Comparison of ENCODE assay signal across 1 cellular context in genomic region chr17:44561237-44561623, GRCh38.
TF ChIP-seq lines count a peak whose summit lies in the region.

No MANE protein-coding gene starts in this region.

TF ChIP-seq in HepG2, 621 proteins besides CTCF, POLR2A, EP300 and RAD21:
- no peak for TF ChIP-seq ZBTB14 (CRISPR knock-in tag; IDR thresholded peaks at IDR 0.05)
- TF ChIP-seq ADNP (CRISPR knock-in tag; IDR thresholded peaks at IDR 0.05), result no peak
- no peak for TF ChIP-seq ZNF142 (CRISPR knock-in tag; IDR thresholded peaks at IDR 0.05)
- no peak for TF ChIP-seq ZNF460 (CRISPR knock-in tag; IDR thresholded peaks at IDR 0.05; ENCODE audit: borderline replicate concordance)
- TF ChIP-seq ZNF329 (CRISPR knock-in tag; IDR thresholded peaks at IDR 0.05; ENCODE audit: low read depth), result no peak
- TF ChIP-seq NFE2 (CRISPR knock-in tag; IDR thresholded peaks at IDR 0.05), result no peak
- TF ChIP-seq, protein P1, sequence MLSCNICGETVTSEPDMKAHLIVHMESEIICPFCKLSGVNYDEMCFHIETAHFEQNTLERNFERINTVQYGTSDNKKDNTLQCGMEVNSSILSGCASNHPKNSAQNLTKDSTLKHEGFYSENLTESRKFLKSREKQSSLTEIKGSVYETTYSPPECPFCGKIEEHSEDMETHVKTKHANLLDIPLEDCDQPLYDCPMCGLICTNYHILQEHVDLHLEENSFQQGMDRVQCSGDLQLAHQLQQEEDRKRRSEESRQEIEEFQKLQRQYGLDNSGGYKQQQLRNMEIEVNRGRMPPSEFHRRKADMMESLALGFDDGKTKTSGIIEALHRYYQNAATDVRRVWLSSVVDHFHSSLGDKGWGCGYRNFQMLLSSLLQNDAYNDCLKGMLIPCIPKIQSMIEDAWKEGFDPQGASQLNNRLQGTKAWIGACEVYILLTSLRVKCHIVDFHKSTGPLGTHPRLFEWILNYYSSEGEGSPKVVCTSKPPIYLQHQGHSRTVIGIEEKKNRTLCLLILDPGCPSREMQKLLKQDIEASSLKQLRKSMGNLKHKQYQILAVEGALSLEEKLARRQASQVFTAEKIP (CRISPR knock-in tag; IDR thresholded peaks at IDR 0.05; ENCODE audit: borderline replicate concordance), result no peak
- TF ChIP-seq ARID3A (IDR thresholded peaks at IDR 0.05; ENCODE audit: low read depth, low read length), result no peak
- no peak for TF ChIP-seq MBNL3 (CRISPR knock-in tag; conservative IDR thresholded peaks at IDR 0.05)
